In genomic region chr19:34835952-34836351, GRCh38 we compare ENCODE assay signal across 28 cellular contexts.
"Had no signal": no experiment of that assay in that cellular context is flagged by ENCODE, and none has a peak within 500 bp of the region (broad histone marks: within the 10 kb centered on the region; RNA-seq: fewer than 3 reads in every experiment).

No MANE protein-coding gene starts in this region.

- ATAC-seq: effector memory CD8-positive, alpha-beta T cell; esophagus mucosa; foreskin keratinocyte; gastrocnemius medialis; gastroesophageal sphincter; heart left ventricle; heart right ventricle had no signal

- H3K27ac ChIP-seq: colonic mucosa, coronary artery, dorsolateral prefrontal cortex, epithelial cell of prostate, esophagus muscularis mucosa, esophagus squamous epithelium, foreskin keratinocyte, gastrocnemius medialis, gastroesophageal sphincter, heart left ventricle had no signal

- DNase-seq: colonic mucosa; cortex of kidney; dermis blood vessel endothelial cell; dorsolateral prefrontal cortex; effector CD4-positive, alpha-beta T cell; effector CD8-positive, alpha-beta T cell; effector memory CD4-positive, alpha-beta T cell; effector memory CD8-positive, alpha-beta T cell; endodermal cell; erythroblast; esophagus squamous epithelium; foreskin fibroblast; foreskin keratinocyte; foreskin melanocyte; gastrocnemius medialis; glutamatergic neuron; head of caudate nucleus; heart left ventricle; heart right ventricle had no signal

- H3K27me3 ChIP-seq: colonic mucosa, heart left ventricle, heart right ventricle had no signal

- H3K9me3 ChIP-seq: colonic mucosa, esophagus muscularis mucosa, esophagus squamous epithelium, gastrocnemius medialis, gastroesophageal sphincter, heart left ventricle, heart right ventricle had no signal

- FAIRE-seq: colon, endometrium, endothelial cell of umbilical vein, frontal cortex had no signal

- H3K4me1 ChIP-seq: foreskin keratinocyte, gastrocnemius medialis had no signal

- H3K36me3 ChIP-seq: colonic mucosa, esophagus muscularis mucosa, esophagus squamous epithelium, gastrocnemius medialis, gastroesophageal sphincter, heart left ventricle, heart right ventricle had no signal

- H3K4me3 ChIP-seq: colonic mucosa, coronary artery, dorsolateral prefrontal cortex, esophagus muscularis mucosa, esophagus squamous epithelium, gastrocnemius medialis, gastroesophageal sphincter, heart left ventricle, heart right ventricle had no signal
